In genomic region chr9:122264360-122265264, GRCh38 we compare ENCODE assay signal across 8 cellular contexts.
DNase-seq lines count a peak whose midpoint lies in the region; ATAC-seq lines count a peak whose summit lies in the region.

A gene with protein sequence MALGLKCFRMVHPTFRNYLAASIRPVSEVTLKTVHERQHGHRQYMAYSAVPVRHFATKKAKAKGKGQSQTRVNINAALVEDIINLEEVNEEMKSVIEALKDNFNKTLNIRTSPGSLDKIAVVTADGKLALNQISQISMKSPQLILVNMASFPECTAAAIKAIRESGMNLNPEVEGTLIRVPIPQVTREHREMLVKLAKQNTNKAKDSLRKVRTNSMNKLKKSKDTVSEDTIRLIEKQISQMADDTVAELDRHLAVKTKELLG (plus strand): TSS chr9:122264882. CDS start chr9:122270892, 6,010 bp downstream.
TSS of gene RBM18 (minus strand) at chr9:122264840. CDS start at chr9:122261492, 3,348 bp downstream.

- ATAC-seq in GM18873 (IDR thresholded peaks at IDR 0.05; ENCODE audit: low FRiP score, unreplicated experiment) (peak; percentile 86), HG03135 (IDR thresholded peaks at IDR 0.05; ENCODE audit: unreplicated experiment) (peak; percentile 80)

- DNase-seq in AG08395 (ENCODE audit: low spot score) (peak; percentile 92), NCI-H2227 treated with DMSO at 0.1 percent for 48 hours (lab: John Stamatoyannopoulos, UW) (peak; percentile 73), iris pigment epithelial cell (ENCODE audit: low read depth) (peak; percentile 92)
- peak; percentile 83 for DNase-seq in activated CD4-positive, CD25-positive, alpha-beta regulatory T cell treated with anti-CD3 and anti-CD28 coated beads, Interleukin-2, amount 50 U/mL, for 16 hours (ENCODE audit: low read depth, low spot score)
- peak; percentile 87 for DNase-seq in central memory CD4-positive, alpha-beta T cell
- peak; percentile 79 to 84 for DNase-seq in stimulated activated CD4-positive, alpha-beta T cell treated with anti-CD3 and anti-CD28 coated beads, Interleukin-12 subunit alpha, Interleukin-12 subunit beta, amount 100 ng/mL, for 24 hours (ENCODE audit: low read depth in 2 of 2)

Comparison
In these comparisons a context has a peak if more than half of its experiments do, and no peak if none do; other contexts are left out.
1. Peak in every context shown above with its lines: DNase-seq and ATAC-seq.